In the genomic region with DNA sequence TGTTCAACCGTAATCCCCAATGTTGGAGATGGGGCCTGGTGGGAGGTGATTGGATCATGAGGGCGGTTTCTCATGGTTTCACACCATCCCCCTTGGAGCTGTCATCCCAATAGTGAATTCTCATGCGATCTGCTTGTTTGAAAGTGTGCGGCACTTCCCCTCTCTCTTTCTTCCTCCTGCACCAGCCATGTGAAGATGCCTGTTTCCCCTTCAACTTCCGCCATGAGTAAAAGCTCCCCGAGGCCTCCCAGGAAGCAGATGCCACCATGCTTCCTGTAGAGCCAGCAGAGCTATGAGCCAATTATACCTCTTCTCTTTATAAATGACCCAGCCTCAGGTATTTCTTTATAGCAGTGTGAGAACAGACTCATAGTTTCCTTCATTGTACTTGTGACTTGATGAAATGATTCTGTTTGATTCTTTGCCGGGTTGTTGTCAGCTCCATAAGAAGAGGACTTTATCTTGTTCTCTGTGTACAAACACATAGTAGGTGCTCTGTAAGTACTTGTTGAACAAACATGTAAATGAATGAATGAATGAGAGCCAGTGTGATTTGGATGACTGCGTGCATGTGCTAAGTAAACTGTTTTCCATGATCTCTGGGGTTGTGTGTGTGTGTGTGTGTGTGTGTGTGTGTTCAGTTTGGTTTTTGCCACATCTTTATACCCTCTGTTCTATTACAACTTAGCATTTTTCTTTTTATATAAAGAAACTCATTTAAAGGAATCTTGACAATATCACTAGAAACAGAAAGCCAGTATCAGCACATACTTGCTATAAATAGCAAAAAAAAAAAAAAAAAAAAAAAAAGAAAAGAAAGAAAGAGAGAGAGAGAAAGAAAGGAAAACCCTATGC, we compare ENCODE assay signal across 19 cellular contexts. TPM values are rescaled to one million over a fixed set of nuclear protein-coding genes. Genes with fewer than 3 reads are reported as not detected.
DNase-seq lines count a peak whose midpoint lies in the region; ATAC-seq and TF ChIP-seq lines count a peak whose summit lies in the region.
"Had no signal": no experiment of that assay in that cellular context is flagged by ENCODE, and none has a peak within 500 bp of the region (broad histone marks: within the 10 kb centered on the region; RNA-seq: fewer than 3 reads in every experiment).

No MANE protein-coding gene starts in this region.

- H3K36me3 ChIP-seq in IMR-90 (ENCODE audit: control insufficient read depth, insufficient read depth, low read length), result no peaks in the 10 kb centered on the region
- H3K36me3 ChIP-seq in naive thymus-derived CD4-positive, alpha-beta T cell (ENCODE audit: control insufficient read depth in 2 of 3, insufficient read depth in 3 of 3, low read length in 3 of 3), result no peaks in the 10 kb centered on the region
- H3K36me3 ChIP-seq: gastrocnemius medialis had no signal

- no peak overlapping the region; the same call in 1 of the 2 replicates for H3K9ac ChIP-seq in IMR-90 (ENCODE audit: low read depth, low read length)

- no peak overlapping the region for H3K14ac ChIP-seq in IMR-90 (replicated peaks; ENCODE audit: low read depth, low read length)

- CTCF ChIA-PET in activated CD4-positive, alpha-beta T cell treated with anti-CD3 and anti-CD28 coated beads, Interleukin-2, amount 10 ng/mL, durations not matched to agents 7 days and 5 days (lab: Charles Lee), result interaction anchor here (1.0 to 2.7 kb wide), 5 partner anchors 10 to 48 kb away, joined by 3 to 16 read pairs (median 5); no protein-coding TSS in a partner anchor
- CTCF ChIA-PET in IMR-90 (lab: Yijun Ruan, JAX), result interaction anchor here (1.0 to 1.6 kb wide), 2 partner anchors 10 to 49 kb away, joined by 3 to 4 read pairs; no protein-coding TSS in a partner anchor
- CTCF ChIA-PET in naive thymus-derived CD4-positive, alpha-beta T cell (lab: Charles Lee), result no interaction called here

- H4K20me1 ChIP-seq in IMR-90 (ENCODE audit: insufficient read depth, low read length), result no peaks in the 10 kb centered on the region

- H3K4me2 ChIP-seq in IMR-90 (ENCODE audit: low read depth, low read length), result no peak overlapping the region
- H3K4me2 ChIP-seq: A549 had no signal

- H3K56ac ChIP-seq in IMR-90 (ENCODE audit: extremely low read depth, insufficient read depth, low read length), result no peak overlapping the region

- H2AK9ac ChIP-seq in IMR-90 (replicated peaks; ENCODE audit: low read depth, low read length, poor library complexity), result peak overlapping the region; percentile 51

- peak overlapping the region; percentile 40; the same call in 1 of the 2 replicates for H4K91ac ChIP-seq in IMR-90 (ENCODE audit: insufficient read depth, low read depth, low read length)

- no peak overlapping the region for H3K4me3 Mint-ChIP-seq in activated CD4-positive, alpha-beta T cell treated with anti-CD3 and anti-CD28 coated beads, Interleukin-2, amount 10 ng/mL, durations not matched to agents 7 days and 5 days
- peak overlapping the region; percentile 60 for H3K4me3 Mint-ChIP-seq in activated naive CD8-positive, alpha-beta T cell
- H3K4me3 Mint-ChIP-seq in naive thymus-derived CD4-positive, alpha-beta T cell, result peak overlapping the region in 1 of 10 donors; percentile 61
- H3K4me3 Mint-ChIP-seq: naive thymus-derived CD8-positive, alpha-beta T cell had no signal

- in situ Hi-C loops in IMR-90 (cut with MboI; ENCODE audit: low sequenced_read_pairs), result no loop called here

- H3K18ac ChIP-seq in IMR-90 (ENCODE audit: low read depth, low read length), result peak overlapping the region; percentile 51; the same call in 1 of the 2 replicates

- peaks cover 35% of the 10 kb centered on the region for H3K36me3 Mint-ChIP-seq in activated CD4-positive, alpha-beta T cell treated with anti-CD3 and anti-CD28 coated beads, Interleukin-2, amount 10 ng/mL, durations not matched to agents 7 days and 5 days (ENCODE audit: low read depth)
- peaks cover 4% of the 10 kb centered on the region for H3K36me3 Mint-ChIP-seq in activated naive CD8-positive, alpha-beta T cell
- H3K36me3 Mint-ChIP-seq in naive thymus-derived CD4-positive, alpha-beta T cell, result peaks cover 0 to 41% (median 0%) of the 10 kb centered on the region in 5 donors
- H3K36me3 Mint-ChIP-seq: naive thymus-derived CD8-positive, alpha-beta T cell had no signal

- H4K8ac ChIP-seq in IMR-90 (ENCODE audit: low read depth in 2 of 2, low read length in 2 of 2), result peak overlapping the region; percentile 3 to 10; a peak in 1 of 4 replicates

- H2BK5ac ChIP-seq in IMR-90 (ENCODE audit: low read depth, low read length, poor library complexity, severe bottlenecking), result peak overlapping the region; percentile 64

- no peak overlapping the region for H3K4me3 ChIP-seq in IMR-90 (ENCODE audit: insufficient read depth, low read depth, low read length)
- no peak overlapping the region for H3K4me3 ChIP-seq in naive thymus-derived CD4-positive, alpha-beta T cell (ENCODE audit: low read length)
- H3K4me3 ChIP-seq: A549, body of pancreas, gastrocnemius medialis, skin epidermis had no signal

- H2AK5ac ChIP-seq in IMR-90 (ENCODE audit: low read depth, low read length), result no peak overlapping the region; the same call in 1 of the 2 replicates

- H3K27ac Mint-ChIP-seq in activated CD4-positive, alpha-beta T cell treated with anti-CD3 and anti-CD28 coated beads, Interleukin-2, amount 10 ng/mL, durations not matched to agents 7 days and 5 days, result peak overlapping the region; percentile 64
- peak overlapping the region; percentile 100 for H3K27ac Mint-ChIP-seq in activated naive CD8-positive, alpha-beta T cell
- peak overlapping the region in 1 of 9 donors; percentile 97 for H3K27ac Mint-ChIP-seq in naive thymus-derived CD4-positive, alpha-beta T cell

- no peak for TF ChIP-seq RAD21 in IMR-90 (IDR thresholded peaks at IDR 0.05; ENCODE audit: low read length)

- no peak overlapping the region for H3K27ac ChIP-seq in IMR-90 (ENCODE audit: insufficient read depth, low read length)
- no peak overlapping the region for H3K27ac ChIP-seq in naive thymus-derived CD4-positive, alpha-beta T cell (ENCODE audit: low read depth, low read length)
- H3K27ac ChIP-seq: body of pancreas, gastrocnemius medialis had no signal

- TF ChIP-seq CTCF in IMR-90 (conservative IDR thresholded peaks at IDR 0.05; ENCODE audit: low read depth, low read length), result no peak

- H3K27me3 ChIP-seq in IMR-90 (ENCODE audit: control insufficient read depth, insufficient read depth, low read length), result no peaks in the 10 kb centered on the region
- H3K27me3 ChIP-seq in naive thymus-derived CD4-positive, alpha-beta T cell (ENCODE audit: control insufficient read depth in 2 of 2, insufficient read depth in 2 of 2, low read length in 2 of 2), result no peaks in the 10 kb centered on the region
- H3K27me3 ChIP-seq: body of pancreas, gastrocnemius medialis had no signal

- no peak overlapping the region for H3K23ac ChIP-seq in IMR-90 (ENCODE audit: low read depth, low read length)

- TF ChIP-seq POLR2A in IMR-90 (IDR thresholded peaks at IDR 0.05; ENCODE audit: low read depth, low read length), result no peak

- 93% methylated on average over 4 of the region's 8 CpGs; no CpG with 5 or more reads in 1 of the 2 experiments for WGBS in IMR-90 (ENCODE audit: extremely low coverage in 2 of 2, insufficient read length in 1 of 2), 2 experiments

- H3K9me1 ChIP-seq in IMR-90 (ENCODE audit: insufficient read depth, low read length), result 0 out of 2 replicates have a peak, but pooled peaks cover 6% of the 10 kb centered on the region

- H2AFZ ChIP-seq in IMR-90 (replicated peaks; ENCODE audit: low read length, poor library complexity), result no peak overlapping the region

- H3K9me3 Mint-ChIP-seq in activated CD4-positive, alpha-beta T cell treated with anti-CD3 and anti-CD28 coated beads, Interleukin-2, amount 10 ng/mL, durations not matched to agents 7 days and 5 days, result peaks cover 18% of the 10 kb centered on the region
- H3K9me3 Mint-ChIP-seq in activated naive CD8-positive, alpha-beta T cell (ENCODE audit: low read depth), result no peaks in the 10 kb centered on the region
- H3K9me3 Mint-ChIP-seq in naive thymus-derived CD4-positive, alpha-beta T cell, result peaks cover 0 to 17% (median 0%) of the 10 kb centered on the region in 11 donors

- intact Hi-C loops in IMR-90 (cut with micrococcal nuclease), result no loop called here
- intact Hi-C loops in naive thymus-derived CD4-positive, alpha-beta T cell (cut with micrococcal nuclease), result loop anchor here in 1 of 2 donors (5.0 to 10.0 kb wide), 3 partner anchors 212 to 1812 kb away; a partner anchor contains a TSS

- peaks cover 66% of the 10 kb centered on the region for H3K4me1 Mint-ChIP-seq in activated CD4-positive, alpha-beta T cell treated with anti-CD3 and anti-CD28 coated beads, Interleukin-2, amount 10 ng/mL, durations not matched to agents 7 days and 5 days
- H3K4me1 Mint-ChIP-seq in activated naive CD8-positive, alpha-beta T cell (ENCODE audit: low read depth), result peaks cover 60% of the 10 kb centered on the region
- H3K4me1 Mint-ChIP-seq in naive thymus-derived CD4-positive, alpha-beta T cell, result peaks cover 0 to 78% (median 0%) of the 10 kb centered on the region in 7 donors

- H2BK15ac ChIP-seq in IMR-90 (ENCODE audit: low read depth, low read length), result peak overlapping the region; percentile 37; the same call in 1 of the 3 replicates

- H3K79me1 ChIP-seq in IMR-90 (ENCODE audit: low read depth in 1 of 2, low read length in 2 of 2), result no peaks in the 10 kb centered on the region

- H2BK120ac ChIP-seq in IMR-90 (ENCODE audit: low read depth, low read length), result 0 out of 2 replicates have a peak overlapping the region, but pooled peaks have one; percentile 4

- no TSS peak for BruUV-seq in IMR-90 (replicated peaks; lab: Mats Ljungman, UMichigan)

- no peak for ATAC-seq in IMR-90 (ENCODE audit: low read depth)
- peak; percentile 18 for ATAC-seq in naive thymus-derived CD4-positive, alpha-beta T cell
- no peak for ATAC-seq in left lobe of liver
- no peak for ATAC-seq in HG03442 (IDR thresholded peaks at IDR 0.05; ENCODE audit: unreplicated experiment)
- ATAC-seq: A549; body of pancreas; HCT116; naive thymus-derived CD8-positive, alpha-beta T cell had no signal

- H3K27me3 Mint-ChIP-seq in activated CD4-positive, alpha-beta T cell treated with anti-CD3 and anti-CD28 coated beads, Interleukin-2, amount 10 ng/mL, durations not matched to agents 7 days and 5 days, result peaks cover 2% of the 10 kb centered on the region
- H3K27me3 Mint-ChIP-seq in activated naive CD8-positive, alpha-beta T cell, result no peaks in the 10 kb centered on the region
- H3K27me3 Mint-ChIP-seq in naive thymus-derived CD4-positive, alpha-beta T cell, result peaks cover 0 to 17% (median 4%) of the 10 kb centered on the region in 5 donors

- H4K5ac ChIP-seq in IMR-90 (ENCODE audit: low read depth, low read length), result peak overlapping the region; percentile 40; the same call in 1 of the 2 replicates

- DNase-seq in activated CD4-positive, alpha-beta T cell treated with anti-CD3 and anti-CD28 coated beads, Interleukin-2, amount 10 ng/mL, durations not matched to agents 7 days and 5 days, result no peak
- DNase-seq in activated CD4-positive, alpha-beta T cell treated with anti-CD3 and anti-CD28 coated beads for 4 hours, result no peak
- DNase-seq in IMR-90 (no peak), NCI-H2029 (lab: John Stamatoyannopoulos, UW) (no peak), left lobe of liver (ENCODE audit: low spot score) (no peak)
- DNase-seq in naive thymus-derived CD4-positive, alpha-beta T cell, result no peak
- DNase-seq: body of pancreas; Calu3; effector memory CD4-positive, alpha-beta T cell; gastrocnemius medialis; islet precursor cell; naive thymus-derived CD8-positive, alpha-beta T cell; NCI-H1436 treated with DMSO at 0.1 percent for 48 hours; NCI-H524 had no signal

- no peaks in the 10 kb centered on the region for H3K9me3 ChIP-seq in IMR-90 (ENCODE audit: control insufficient read depth, insufficient read depth, low read length)
- no peaks in the 10 kb centered on the region for H3K9me3 ChIP-seq in naive thymus-derived CD4-positive, alpha-beta T cell (ENCODE audit: control insufficient read depth in 2 of 3, low read length in 3 of 3)
- H3K9me3 ChIP-seq: A549, body of pancreas, gastrocnemius medialis had no signal

- no peak overlapping the region; the same call in 1 of the 2 replicates for H3K4ac ChIP-seq in IMR-90 (ENCODE audit: low read depth, low read length)

- dilution Hi-C loops in IMR-90 (cut with HindIII; ENCODE audit: low sequenced_read_pairs, unreplicated experiment), result no loop called here

- H2BK20ac ChIP-seq in IMR-90 (ENCODE audit: low read depth, low read length), result no peak overlapping the region

- POLR2A ChIA-PET in activated CD4-positive, alpha-beta T cell treated with anti-CD3 and anti-CD28 coated beads, Interleukin-2, amount 10 ng/mL, durations not matched to agents 7 days and 5 days (lab: Charles Lee), result interaction anchor here (0.6 kb wide), 1 partner anchor 369 kb away, joined by 3 read pairs; no protein-coding TSS in a partner anchor
- POLR2A ChIA-PET in IMR-90 (lab: Charles Lee; ENCODE audit: unreplicated experiment), result no interaction called here
- POLR2A ChIA-PET in naive thymus-derived CD4-positive, alpha-beta T cell (lab: Charles Lee), result no interaction called here

- peaks cover 29% of the 10 kb centered on the region for H3K4me1 ChIP-seq in IMR-90 (ENCODE audit: control insufficient read depth, insufficient read depth, low read length)
- H3K4me1 ChIP-seq in naive thymus-derived CD4-positive, alpha-beta T cell (ENCODE audit: control insufficient read depth in 2 of 2, insufficient read depth in 2 of 2, low read length in 2 of 2), result peaks cover 0 to 27% of the 10 kb centered on the region in 2 donors
- H3K4me1 ChIP-seq: body of pancreas, gastrocnemius medialis had no signal

RNA-seq across cellular contexts. Expression of a gene that starts 22.5 kb away (rescaled TPM):
- total RNA-seq in activated CD4-positive, alpha-beta T cell treated with anti-CD3 and anti-CD28 coated beads, Interleukin-2, amount 10 ng/mL, durations not matched to agents 7 days and 5 days, result under 1 TPM; 0.40 to 0.62 TPM
- total RNA-seq in IMR-90 (2012; rRNA removed) (1.1 and 1.6 TPM in 2 replicates), left lobe of liver (20.3 TPM)
- 2.4 and 2.6 TPM in 2 replicates for polyA plus RNA-seq in IMR-90 (2012; rRNA removed)
- 1.3 and 4.5 TPM in 2 replicates for polyA plus RNA-seq in IMR-90 (2012; cell fraction: cytosol; rRNA removed)
- 1.7 and 2.0 TPM in 2 replicates for polyA plus RNA-seq in IMR-90 (2012; cell fraction: nucleus; rRNA removed; ENCODE audit: low replicate concordance)
- 10 to 100 TPM in 1 of 5 experiments, not detected in 4; 12.5 TPM for total RNA-seq in naive thymus-derived CD4-positive, alpha-beta T cell
- not detected for polyA plus RNA-seq in naive thymus-derived CD4-positive, alpha-beta T cell
- total RNA-seq: naive thymus-derived CD8-positive, alpha-beta T cell had no signal
- polyA plus RNA-seq: naive thymus-derived CD8-positive, alpha-beta T cell had no signal
